1 cellular context compared by ENCODE assay signal in the genomic region with DNA sequence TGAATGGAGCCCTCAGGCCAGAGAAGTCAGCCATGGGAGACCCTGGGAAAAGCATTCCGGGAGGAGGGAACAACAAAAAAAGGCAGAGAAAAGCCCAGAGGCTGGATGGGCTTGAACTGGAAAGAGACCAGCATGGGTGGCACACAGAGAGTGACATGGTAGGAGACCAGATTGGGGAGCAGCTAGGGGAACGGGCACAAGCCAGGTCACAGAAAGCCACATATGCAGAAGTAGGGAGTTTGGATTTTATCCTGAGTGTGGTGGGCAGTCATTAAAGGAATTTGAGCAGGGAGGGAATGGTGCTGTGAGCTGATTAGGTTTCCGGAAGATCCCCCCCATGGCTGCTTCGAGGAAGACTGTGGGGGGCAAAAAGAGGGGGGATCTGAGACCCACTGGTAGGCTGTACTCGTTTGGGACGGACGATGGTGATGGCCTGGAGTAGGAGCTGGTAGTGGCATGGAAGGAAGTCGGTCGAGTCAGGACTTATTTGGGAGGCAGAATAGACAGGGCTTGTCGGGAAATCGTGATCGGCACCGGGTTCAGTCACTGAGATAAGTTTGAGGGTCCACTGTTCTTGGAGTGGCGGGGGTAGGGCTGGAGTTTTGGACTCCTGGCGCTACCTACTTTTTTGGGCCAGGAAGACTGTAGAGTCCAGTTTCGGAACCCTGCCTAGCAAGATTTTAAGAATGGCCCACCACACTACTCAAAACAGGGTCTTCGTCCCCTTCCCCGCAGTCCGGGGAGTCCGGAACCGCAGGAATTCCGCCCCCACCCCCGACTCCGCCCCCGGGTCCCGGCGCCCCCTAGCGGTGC.
TF ChIP-seq lines count a peak whose summit lies in the region.

No MANE protein-coding gene starts in this region.

TF ChIP-seq in K562, 482 proteins besides CTCF, POLR2A, EP300 and RAD21 (continued from another document and continues in another):
- TF ChIP-seq, protein P1, sequence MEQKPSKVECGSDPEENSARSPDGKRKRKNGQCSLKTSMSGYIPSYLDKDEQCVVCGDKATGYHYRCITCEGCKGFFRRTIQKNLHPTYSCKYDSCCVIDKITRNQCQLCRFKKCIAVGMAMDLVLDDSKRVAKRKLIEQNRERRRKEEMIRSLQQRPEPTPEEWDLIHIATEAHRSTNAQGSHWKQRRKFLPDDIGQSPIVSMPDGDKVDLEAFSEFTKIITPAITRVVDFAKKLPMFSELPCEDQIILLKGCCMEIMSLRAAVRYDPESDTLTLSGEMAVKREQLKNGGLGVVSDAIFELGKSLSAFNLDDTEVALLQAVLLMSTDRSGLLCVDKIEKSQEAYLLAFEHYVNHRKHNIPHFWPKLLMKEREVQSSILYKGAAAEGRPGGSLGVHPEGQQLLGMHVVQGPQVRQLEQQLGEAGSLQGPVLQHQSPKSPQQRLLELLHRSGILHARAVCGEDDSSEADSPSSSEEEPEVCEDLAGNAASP (IDR thresholded peaks at IDR 0.05) = no peak
- no peak for TF ChIP-seq HOXB6 (CRISPR knock-in tag; IDR thresholded peaks at IDR 0.05; ENCODE audit: borderline replicate concordance)
- TF ChIP-seq, protein P2, sequence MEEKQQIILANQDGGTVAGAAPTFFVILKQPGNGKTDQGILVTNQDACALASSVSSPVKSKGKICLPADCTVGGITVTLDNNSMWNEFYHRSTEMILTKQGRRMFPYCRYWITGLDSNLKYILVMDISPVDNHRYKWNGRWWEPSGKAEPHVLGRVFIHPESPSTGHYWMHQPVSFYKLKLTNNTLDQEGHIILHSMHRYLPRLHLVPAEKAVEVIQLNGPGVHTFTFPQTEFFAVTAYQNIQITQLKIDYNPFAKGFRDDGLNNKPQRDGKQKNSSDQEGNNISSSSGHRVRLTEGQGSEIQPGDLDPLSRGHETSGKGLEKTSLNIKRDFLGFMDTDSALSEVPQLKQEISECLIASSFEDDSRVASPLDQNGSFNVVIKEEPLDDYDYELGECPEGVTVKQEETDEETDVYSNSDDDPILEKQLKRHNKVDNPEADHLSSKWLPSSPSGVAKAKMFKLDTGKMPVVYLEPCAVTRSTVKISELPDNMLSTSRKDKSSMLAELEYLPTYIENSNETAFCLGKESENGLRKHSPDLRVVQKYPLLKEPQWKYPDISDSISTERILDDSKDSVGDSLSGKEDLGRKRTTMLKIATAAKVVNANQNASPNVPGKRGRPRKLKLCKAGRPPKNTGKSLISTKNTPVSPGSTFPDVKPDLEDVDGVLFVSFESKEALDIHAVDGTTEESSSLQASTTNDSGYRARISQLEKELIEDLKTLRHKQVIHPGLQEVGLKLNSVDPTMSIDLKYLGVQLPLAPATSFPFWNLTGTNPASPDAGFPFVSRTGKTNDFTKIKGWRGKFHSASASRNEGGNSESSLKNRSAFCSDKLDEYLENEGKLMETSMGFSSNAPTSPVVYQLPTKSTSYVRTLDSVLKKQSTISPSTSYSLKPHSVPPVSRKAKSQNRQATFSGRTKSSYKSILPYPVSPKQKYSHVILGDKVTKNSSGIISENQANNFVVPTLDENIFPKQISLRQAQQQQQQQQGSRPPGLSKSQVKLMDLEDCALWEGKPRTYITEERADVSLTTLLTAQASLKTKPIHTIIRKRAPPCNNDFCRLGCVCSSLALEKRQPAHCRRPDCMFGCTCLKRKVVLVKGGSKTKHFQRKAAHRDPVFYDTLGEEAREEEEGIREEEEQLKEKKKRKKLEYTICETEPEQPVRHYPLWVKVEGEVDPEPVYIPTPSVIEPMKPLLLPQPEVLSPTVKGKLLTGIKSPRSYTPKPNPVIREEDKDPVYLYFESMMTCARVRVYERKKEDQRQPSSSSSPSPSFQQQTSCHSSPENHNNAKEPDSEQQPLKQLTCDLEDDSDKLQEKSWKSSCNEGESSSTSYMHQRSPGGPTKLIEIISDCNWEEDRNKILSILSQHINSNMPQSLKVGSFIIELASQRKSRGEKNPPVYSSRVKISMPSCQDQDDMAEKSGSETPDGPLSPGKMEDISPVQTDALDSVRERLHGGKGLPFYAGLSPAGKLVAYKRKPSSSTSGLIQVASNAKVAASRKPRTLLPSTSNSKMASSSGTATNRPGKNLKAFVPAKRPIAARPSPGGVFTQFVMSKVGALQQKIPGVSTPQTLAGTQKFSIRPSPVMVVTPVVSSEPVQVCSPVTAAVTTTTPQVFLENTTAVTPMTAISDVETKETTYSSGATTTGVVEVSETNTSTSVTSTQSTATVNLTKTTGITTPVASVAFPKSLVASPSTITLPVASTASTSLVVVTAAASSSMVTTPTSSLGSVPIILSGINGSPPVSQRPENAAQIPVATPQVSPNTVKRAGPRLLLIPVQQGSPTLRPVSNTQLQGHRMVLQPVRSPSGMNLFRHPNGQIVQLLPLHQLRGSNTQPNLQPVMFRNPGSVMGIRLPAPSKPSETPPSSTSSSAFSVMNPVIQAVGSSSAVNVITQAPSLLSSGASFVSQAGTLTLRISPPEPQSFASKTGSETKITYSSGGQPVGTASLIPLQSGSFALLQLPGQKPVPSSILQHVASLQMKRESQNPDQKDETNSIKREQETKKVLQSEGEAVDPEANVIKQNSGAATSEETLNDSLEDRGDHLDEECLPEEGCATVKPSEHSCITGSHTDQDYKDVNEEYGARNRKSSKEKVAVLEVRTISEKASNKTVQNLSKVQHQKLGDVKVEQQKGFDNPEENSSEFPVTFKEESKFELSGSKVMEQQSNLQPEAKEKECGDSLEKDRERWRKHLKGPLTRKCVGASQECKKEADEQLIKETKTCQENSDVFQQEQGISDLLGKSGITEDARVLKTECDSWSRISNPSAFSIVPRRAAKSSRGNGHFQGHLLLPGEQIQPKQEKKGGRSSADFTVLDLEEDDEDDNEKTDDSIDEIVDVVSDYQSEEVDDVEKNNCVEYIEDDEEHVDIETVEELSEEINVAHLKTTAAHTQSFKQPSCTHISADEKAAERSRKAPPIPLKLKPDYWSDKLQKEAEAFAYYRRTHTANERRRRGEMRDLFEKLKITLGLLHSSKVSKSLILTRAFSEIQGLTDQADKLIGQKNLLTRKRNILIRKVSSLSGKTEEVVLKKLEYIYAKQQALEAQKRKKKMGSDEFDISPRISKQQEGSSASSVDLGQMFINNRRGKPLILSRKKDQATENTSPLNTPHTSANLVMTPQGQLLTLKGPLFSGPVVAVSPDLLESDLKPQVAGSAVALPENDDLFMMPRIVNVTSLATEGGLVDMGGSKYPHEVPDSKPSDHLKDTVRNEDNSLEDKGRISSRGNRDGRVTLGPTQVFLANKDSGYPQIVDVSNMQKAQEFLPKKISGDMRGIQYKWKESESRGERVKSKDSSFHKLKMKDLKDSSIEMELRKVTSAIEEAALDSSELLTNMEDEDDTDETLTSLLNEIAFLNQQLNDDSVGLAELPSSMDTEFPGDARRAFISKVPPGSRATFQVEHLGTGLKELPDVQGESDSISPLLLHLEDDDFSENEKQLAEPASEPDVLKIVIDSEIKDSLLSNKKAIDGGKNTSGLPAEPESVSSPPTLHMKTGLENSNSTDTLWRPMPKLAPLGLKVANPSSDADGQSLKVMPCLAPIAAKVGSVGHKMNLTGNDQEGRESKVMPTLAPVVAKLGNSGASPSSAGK (IDR thresholded peaks at IDR 0.05) = no peak
- TF ChIP-seq ZNF668 (CRISPR knock-in tag; IDR thresholded peaks at IDR 0.05) = no peak
- no peak for TF ChIP-seq ILK (tag; IDR thresholded peaks at IDR 0.05; ENCODE audit: borderline replicate concordance, low read depth)
- TF ChIP-seq ELF4 (CRISPR knock-in tag; IDR thresholded peaks at IDR 0.05) = peak; percentile 43; the same call in 1 of the 2 replicates
- TF ChIP-seq U2AF1 (optimal IDR thresholded peaks at IDR 0.05; ENCODE audit: low read depth, low read length) = no peak
- TF ChIP-seq ESRRA (IDR thresholded peaks at IDR 0.05; ENCODE audit: borderline replicate concordance, low read depth) = no peak
- TF ChIP-seq ELF2 (CRISPR knock-in tag; IDR thresholded peaks at IDR 0.05) = no peak
- no peak for TF ChIP-seq HNRNPK (IDR thresholded peaks at IDR 0.05; ENCODE audit: low read depth, low read length, poor library complexity, severe bottlenecking)
- no peak for TF ChIP-seq NFE2L1 (tag; IDR thresholded peaks at IDR 0.05; ENCODE audit: borderline replicate concordance, low read depth)
- TF ChIP-seq, protein P3, sequence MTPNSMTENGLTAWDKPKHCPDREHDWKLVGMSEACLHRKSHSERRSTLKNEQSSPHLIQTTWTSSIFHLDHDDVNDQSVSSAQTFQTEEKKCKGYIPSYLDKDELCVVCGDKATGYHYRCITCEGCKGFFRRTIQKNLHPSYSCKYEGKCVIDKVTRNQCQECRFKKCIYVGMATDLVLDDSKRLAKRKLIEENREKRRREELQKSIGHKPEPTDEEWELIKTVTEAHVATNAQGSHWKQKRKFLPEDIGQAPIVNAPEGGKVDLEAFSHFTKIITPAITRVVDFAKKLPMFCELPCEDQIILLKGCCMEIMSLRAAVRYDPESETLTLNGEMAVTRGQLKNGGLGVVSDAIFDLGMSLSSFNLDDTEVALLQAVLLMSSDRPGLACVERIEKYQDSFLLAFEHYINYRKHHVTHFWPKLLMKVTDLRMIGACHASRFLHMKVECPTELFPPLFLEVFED (CRISPR knock-in tag; conservative IDR thresholded peaks at IDR 0.05) = peak; percentile 70; the same call in 1 of the 2 replicates
- 0 out of 2 replicates have a peak, but pooled peaks have one; percentile 27 for TF ChIP-seq SMARCE1 (IDR thresholded peaks at IDR 0.05)
- TF ChIP-seq ATF1 (CRISPR knock-in tag; IDR thresholded peaks at IDR 0.05) = no peak
- TF ChIP-seq ATF1 (tag; IDR thresholded peaks at IDR 0.05) = no peak
- TF ChIP-seq ASH1L (IDR thresholded peaks at IDR 0.05; ENCODE audit: borderline replicate concordance, low read depth, partially characterized antibody) = no peak
- no peak for TF ChIP-seq ZNF830 (CRISPR knock-in tag; IDR thresholded peaks at IDR 0.05)
- TF ChIP-seq GABPB1 (CRISPR knock-in tag; IDR thresholded peaks at IDR 0.05) = no peak
- no peak for TF ChIP-seq ZNF184 (CRISPR knock-in tag; IDR thresholded peaks at IDR 0.05)
- no peak for TF ChIP-seq NFE2 (IDR thresholded peaks at IDR 0.05; ENCODE audit: low read depth)
- TF ChIP-seq SAP30 (IDR thresholded peaks at IDR 0.05; ENCODE audit: borderline replicate concordance, insufficient read depth, low read depth, low read length, poor library complexity, severe bottlenecking) = no peak
- TF ChIP-seq LARP7 (IDR thresholded peaks at IDR 0.05) = no peak; the same call in 1 of the 2 replicates
- TF ChIP-seq, protein P4, sequence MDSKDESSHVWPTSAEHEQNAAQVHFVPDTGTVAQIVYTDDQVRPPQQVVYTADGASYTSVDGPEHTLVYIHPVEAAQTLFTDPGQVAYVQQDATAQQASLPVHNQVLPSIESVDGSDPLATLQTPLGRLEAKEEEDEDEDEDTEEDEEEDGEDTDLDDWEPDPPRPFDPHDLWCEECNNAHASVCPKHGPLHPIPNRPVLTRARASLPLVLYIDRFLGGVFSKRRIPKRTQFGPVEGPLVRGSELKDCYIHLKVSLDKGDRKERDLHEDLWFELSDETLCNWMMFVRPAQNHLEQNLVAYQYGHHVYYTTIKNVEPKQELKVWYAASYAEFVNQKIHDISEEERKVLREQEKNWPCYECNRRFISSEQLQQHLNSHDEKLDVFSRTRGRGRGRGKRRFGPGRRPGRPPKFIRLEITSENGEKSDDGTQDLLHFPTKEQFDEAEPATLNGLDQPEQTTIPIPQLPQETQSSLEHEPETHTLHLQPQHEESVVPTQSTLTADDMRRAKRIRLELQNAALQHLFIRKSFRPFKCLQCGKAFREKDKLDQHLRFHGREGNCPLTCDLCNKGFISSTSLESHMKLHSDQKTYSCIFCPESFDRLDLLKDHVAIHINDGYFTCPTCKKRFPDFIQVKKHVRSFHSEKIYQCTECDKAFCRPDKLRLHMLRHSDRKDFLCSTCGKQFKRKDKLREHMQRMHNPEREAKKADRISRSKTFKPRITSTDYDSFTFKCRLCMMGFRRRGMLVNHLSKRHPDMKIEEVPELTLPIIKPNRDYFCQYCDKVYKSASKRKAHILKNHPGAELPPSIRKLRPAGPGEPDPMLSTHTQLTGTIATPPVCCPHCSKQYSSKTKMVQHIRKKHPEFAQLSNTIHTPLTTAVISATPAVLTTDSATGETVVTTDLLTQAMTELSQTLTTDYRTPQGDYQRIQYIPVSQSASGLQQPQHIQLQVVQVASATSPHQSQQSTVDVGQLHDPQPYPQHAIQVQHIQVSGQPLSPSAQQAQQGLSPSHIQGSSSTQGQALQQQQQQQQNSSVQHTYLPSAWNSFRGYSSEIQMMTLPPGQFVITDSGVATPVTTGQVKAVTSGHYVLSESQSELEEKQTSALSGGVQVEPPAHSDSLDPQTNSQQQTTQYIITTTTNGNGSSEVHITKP (IDR thresholded peaks at IDR 0.05; ENCODE audit: partially characterized antibody) = peak; percentile 24
- no peak for TF ChIP-seq HDGF (IDR thresholded peaks at IDR 0.05)
- TF ChIP-seq TCF7 (IDR thresholded peaks at IDR 0.05; ENCODE audit: borderline replicate concordance) = no peak
- TF ChIP-seq SMARCC2 (IDR thresholded peaks at IDR 0.05; ENCODE audit: low read depth) = peak; percentile 24; the same call in 1 of the 2 replicates
- no peak for TF ChIP-seq FOXK1 (CRISPR knock-in tag; IDR thresholded peaks at IDR 0.05; ENCODE audit: borderline replicate concordance)
- TF ChIP-seq PML (IDR thresholded peaks at IDR 0.05; ENCODE audit: low read length) = no peak
- TF ChIP-seq ZSCAN32 (CRISPR knock-in tag; IDR thresholded peaks at IDR 0.05) = no peak
- TF ChIP-seq OTX1 (CRISPR knock-in tag; IDR thresholded peaks at IDR 0.05) = 0 out of 2 replicates have a peak, but pooled peaks have one; percentile 45
- TF ChIP-seq, protein P5, sequence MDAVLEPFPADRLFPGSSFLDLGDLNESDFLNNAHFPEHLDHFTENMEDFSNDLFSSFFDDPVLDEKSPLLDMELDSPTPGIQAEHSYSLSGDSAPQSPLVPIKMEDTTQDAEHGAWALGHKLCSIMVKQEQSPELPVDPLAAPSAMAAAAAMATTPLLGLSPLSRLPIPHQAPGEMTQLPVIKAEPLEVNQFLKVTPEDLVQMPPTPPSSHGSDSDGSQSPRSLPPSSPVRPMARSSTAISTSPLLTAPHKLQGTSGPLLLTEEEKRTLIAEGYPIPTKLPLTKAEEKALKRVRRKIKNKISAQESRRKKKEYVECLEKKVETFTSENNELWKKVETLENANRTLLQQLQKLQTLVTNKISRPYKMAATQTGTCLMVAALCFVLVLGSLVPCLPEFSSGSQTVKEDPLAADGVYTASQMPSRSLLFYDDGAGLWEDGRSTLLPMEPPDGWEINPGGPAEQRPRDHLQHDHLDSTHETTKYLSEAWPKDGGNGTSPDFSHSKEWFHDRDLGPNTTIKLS (IDR thresholded peaks at IDR 0.05; ENCODE audit: borderline replicate concordance, low read depth) = no peak
- TF ChIP-seq COPS2 (conservative IDR thresholded peaks at IDR 0.05) = no peak
- TF ChIP-seq, protein P6, sequence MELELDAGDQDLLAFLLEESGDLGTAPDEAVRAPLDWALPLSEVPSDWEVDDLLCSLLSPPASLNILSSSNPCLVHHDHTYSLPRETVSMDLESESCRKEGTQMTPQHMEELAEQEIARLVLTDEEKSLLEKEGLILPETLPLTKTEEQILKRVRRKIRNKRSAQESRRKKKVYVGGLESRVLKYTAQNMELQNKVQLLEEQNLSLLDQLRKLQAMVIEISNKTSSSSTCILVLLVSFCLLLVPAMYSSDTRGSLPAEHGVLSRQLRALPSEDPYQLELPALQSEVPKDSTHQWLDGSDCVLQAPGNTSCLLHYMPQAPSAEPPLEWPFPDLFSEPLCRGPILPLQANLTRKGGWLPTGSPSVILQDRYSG (tag; conservative IDR thresholded peaks at IDR 0.05; ENCODE audit: low read depth) = no peak
- 0 out of 2 replicates have a peak, but pooled peaks have one; percentile 51 for TF ChIP-seq ZC3H4 (CRISPR knock-in tag; IDR thresholded peaks at IDR 0.05; ENCODE audit: borderline replicate concordance)
- no peak for TF ChIP-seq ZKSCAN3 (CRISPR knock-in tag; IDR thresholded peaks at IDR 0.05)
- TF ChIP-seq TCFL5 (CRISPR knock-in tag; conservative IDR thresholded peaks at IDR 0.05) = no peak
- no peak for TF ChIP-seq ELF1 (tag; IDR thresholded peaks at IDR 0.05)
- no peak for TF ChIP-seq ERF (CRISPR knock-in tag; IDR thresholded peaks at IDR 0.05)
- peak; percentile 34 for TF ChIP-seq NFRKB (IDR thresholded peaks at IDR 0.05; ENCODE audit: low read depth)
- TF ChIP-seq ZNF217 (CRISPR knock-in tag; IDR thresholded peaks at IDR 0.05) = no peak
- no peak for TF ChIP-seq ZNF232 (CRISPR knock-in tag; IDR thresholded peaks at IDR 0.05)
- TF ChIP-seq CCNT2 (IDR thresholded peaks at IDR 0.05; ENCODE audit: borderline replicate concordance, extremely low read depth, insufficient read length, low read depth, low read length) = no peak
